17 cellular contexts compared by ENCODE assay signal in genomic region chr17:21183468-21183867, GRCh38.
"Had no signal": no experiment of that assay in that cellular context is flagged by ENCODE, and none has a peak within 500 bp of the region (broad histone marks: within the 10 kb centered on the region; RNA-seq: fewer than 3 reads in every experiment).

No MANE protein-coding gene starts in this region.

- H3K27ac Mint-ChIP-seq: activated CD4-positive, alpha-beta T cell treated with anti-CD3 and anti-CD28 coated beads, Interleukin-2, amount 10 ng/mL, durations not matched to agents 24 days and 14 days; activated CD8-positive, alpha-beta T cell treated with anti-CD3 and anti-CD28 coated beads, Interleukin-2, amount 10 ng/mL, durations not matched to agents 7 days and 5 days; activated T-cell treated with anti-CD3 and anti-CD28 coated beads, Interleukin-2, amount 50 U/mL, for 24 hours; nephron progenitor cell had no signal

- H3K36me3 ChIP-seq: brain microvascular endothelial cell had no signal

- H3K9me3 ChIP-seq: esophagus squamous epithelium, thoracic aorta had no signal

- H3K27me3 Mint-ChIP-seq: activated CD4-positive, alpha-beta T cell treated with anti-CD3 and anti-CD28 coated beads, Interleukin-2, amount 10 ng/mL, durations not matched to agents 24 days and 14 days; activated T-cell treated with anti-CD3 and anti-CD28 coated beads, Interleukin-2, amount 50 U/mL, for 24 hours had no signal

- H3K4me3 Mint-ChIP-seq: activated CD4-positive, alpha-beta T cell treated with anti-CD3 and anti-CD28 coated beads, Interleukin-2, amount 10 ng/mL, durations not matched to agents 24 days and 14 days; activated CD8-positive, alpha-beta T cell treated with anti-CD3 and anti-CD28 coated beads, Interleukin-2, amount 10 ng/mL, durations not matched to agents 7 days and 5 days; activated T-cell treated with anti-CD3 and anti-CD28 coated beads, Interleukin-2, amount 50 U/mL, for 24 hours; nephron progenitor cell had no signal

- H3K4me3 ChIP-seq: esophagus squamous epithelium, lung, thoracic aorta had no signal

- DNase-seq: activated CD4-positive, alpha-beta T cell treated with anti-CD3 and anti-CD28 coated beads, Interleukin-2, amount 10 ng/mL, durations not matched to agents 24 days and 14 days; activated CD8-positive, alpha-beta T cell treated with anti-CD3 and anti-CD28 coated beads, Interleukin-2, amount 10 ng/mL, durations not matched to agents 7 days and 5 days; activated effector memory CD4-positive, alpha-beta T cell treated with Interleukin-2 at 50 U/mL for 16 hours; activated naive CD4-positive, alpha-beta T cell treated with anti-CD3 and anti-CD28 coated beads, Interleukin-2, amount 50 U/mL, for 16 hours; activated T-cell treated with anti-CD3 and anti-CD28 coated beads, Interleukin-2, amount 50 U/mL, for 24 hours; brain microvascular endothelial cell; cerebellar nuclear complex; cortex of kidney; effector CD8-positive, alpha-beta T cell; esophagus squamous epithelium; left cardiac atrium; nephron progenitor cell; nucleus accumbens; stimulated activated CD4-positive, alpha-beta T cell treated with anti-CD3 and anti-CD28 coated beads, Interleukin-2, amount 100 ng/mL, for 48 hours had no signal

- H3K9me3 Mint-ChIP-seq: activated CD4-positive, alpha-beta T cell treated with anti-CD3 and anti-CD28 coated beads, Interleukin-2, amount 10 ng/mL, durations not matched to agents 24 days and 14 days; activated T-cell treated with anti-CD3 and anti-CD28 coated beads, Interleukin-2, amount 50 U/mL, for 24 hours; nephron progenitor cell had no signal

- H3K27ac ChIP-seq: brain microvascular endothelial cell, esophagus squamous epithelium, thoracic aorta had no signal

- FAIRE-seq: islet of Langerhans had no signal

- H3K4me1 ChIP-seq: esophagus squamous epithelium had no signal

- H3K27me3 ChIP-seq: brain microvascular endothelial cell, esophagus squamous epithelium had no signal
